1 cellular context compared by ENCODE assay signal in the genomic region with DNA sequence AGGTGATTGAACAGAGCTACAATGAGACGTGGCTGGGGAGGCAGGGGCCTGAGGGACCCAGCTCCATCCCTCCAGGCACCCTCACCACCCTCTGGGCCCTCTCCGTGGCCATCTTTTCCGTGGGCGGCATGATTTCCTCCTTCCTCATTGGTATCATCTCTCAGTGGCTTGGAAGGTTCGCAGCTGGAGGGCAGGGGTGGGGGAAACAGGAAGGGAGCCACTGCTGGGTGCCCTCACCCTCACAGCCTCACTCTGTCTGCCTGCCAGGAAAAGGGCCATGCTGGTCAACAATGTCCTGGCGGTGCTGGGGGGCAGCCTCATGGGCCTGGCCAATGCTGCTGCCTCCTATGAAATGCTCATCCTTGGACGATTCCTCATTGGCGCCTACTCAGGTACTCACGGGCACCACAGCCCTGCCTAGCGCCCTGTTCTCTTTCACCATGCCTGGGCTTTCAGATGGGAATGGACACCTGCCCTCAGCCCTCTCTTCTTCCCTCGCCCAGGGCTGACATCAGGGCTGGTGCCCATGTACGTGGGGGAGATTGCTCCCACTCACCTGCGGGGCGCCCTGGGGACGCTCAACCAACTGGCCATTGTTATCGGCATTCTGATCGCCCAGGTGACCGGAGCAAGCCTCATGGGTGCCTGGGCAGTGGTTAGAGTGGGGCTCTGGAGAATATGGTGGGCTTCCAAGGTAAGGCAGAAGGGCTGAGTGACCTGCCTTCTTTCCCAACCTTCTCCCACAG.
TF ChIP-seq lines count a peak whose summit lies in the region.

No MANE protein-coding gene starts in this region.

TF ChIP-seq in GM23338, 12 proteins besides CTCF, POLR2A, EP300 and RAD21 (continued from another document):
- TF ChIP-seq, protein P1, sequence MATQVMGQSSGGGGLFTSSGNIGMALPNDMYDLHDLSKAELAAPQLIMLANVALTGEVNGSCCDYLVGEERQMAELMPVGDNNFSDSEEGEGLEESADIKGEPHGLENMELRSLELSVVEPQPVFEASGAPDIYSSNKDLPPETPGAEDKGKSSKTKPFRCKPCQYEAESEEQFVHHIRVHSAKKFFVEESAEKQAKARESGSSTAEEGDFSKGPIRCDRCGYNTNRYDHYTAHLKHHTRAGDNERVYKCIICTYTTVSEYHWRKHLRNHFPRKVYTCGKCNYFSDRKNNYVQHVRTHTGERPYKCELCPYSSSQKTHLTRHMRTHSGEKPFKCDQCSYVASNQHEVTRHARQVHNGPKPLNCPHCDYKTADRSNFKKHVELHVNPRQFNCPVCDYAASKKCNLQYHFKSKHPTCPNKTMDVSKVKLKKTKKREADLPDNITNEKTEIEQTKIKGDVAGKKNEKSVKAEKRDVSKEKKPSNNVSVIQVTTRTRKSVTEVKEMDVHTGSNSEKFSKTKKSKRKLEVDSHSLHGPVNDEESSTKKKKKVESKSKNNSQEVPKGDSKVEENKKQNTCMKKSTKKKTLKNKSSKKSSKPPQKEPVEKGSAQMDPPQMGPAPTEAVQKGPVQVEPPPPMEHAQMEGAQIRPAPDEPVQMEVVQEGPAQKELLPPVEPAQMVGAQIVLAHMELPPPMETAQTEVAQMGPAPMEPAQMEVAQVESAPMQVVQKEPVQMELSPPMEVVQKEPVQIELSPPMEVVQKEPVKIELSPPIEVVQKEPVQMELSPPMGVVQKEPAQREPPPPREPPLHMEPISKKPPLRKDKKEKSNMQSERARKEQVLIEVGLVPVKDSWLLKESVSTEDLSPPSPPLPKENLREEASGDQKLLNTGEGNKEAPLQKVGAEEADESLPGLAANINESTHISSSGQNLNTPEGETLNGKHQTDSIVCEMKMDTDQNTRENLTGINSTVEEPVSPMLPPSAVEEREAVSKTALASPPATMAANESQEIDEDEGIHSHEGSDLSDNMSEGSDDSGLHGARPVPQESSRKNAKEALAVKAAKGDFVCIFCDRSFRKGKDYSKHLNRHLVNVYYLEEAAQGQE (IDR thresholded peaks at IDR 0.05; ENCODE audit: unreplicated experiment), result no peak
- TF ChIP-seq ZNF331 (CRISPR knock-in tag; IDR thresholded peaks at IDR 0.05; ENCODE audit: low read depth), result no peak
TF ChIP-seq in GM23338: peak in this region for 0.
